ENCODE assay signal across 13 cellular contexts in the genomic region with DNA sequence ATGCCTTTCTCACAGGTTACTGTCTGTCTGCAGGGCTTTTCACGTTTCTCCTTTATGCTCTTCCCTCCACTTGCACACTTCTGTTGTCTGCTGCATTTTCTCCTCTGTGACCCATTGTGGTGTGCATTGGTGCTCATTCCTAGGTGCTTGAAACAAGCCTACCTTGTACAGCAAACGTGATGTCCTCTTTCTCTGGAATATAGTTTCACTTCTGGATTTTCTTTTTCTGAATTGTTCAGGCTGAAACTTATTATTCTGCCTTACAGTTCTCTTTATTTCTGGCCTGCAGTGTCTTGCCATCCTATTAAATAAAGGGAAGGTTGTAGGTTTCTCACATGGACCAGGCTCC.
DNase-seq lines count a peak whose midpoint lies in the region; ATAC-seq, FAIRE-seq and TF ChIP-seq lines count a peak whose summit lies in the region.
"Had no signal": no experiment of that assay in that cellular context is flagged by ENCODE, and none has a peak within 500 bp of the region (broad histone marks: within the 10 kb centered on the region; RNA-seq: fewer than 3 reads in every experiment).

No MANE protein-coding gene starts in this region.

- no peak overlapping the region for H2AFZ ChIP-seq in HepG2 (ENCODE audit: low read length)

- ATAC-seq in HepG2 (no peak), naive B cell (ENCODE audit: low read depth in 2 of 2) (no peak), HG02759 (IDR thresholded peaks at IDR 0.05; ENCODE audit: unreplicated experiment) (no peak)
- ATAC-seq: Panc1 had no signal

- BruUV-seq in HepG2 (replicated peaks; lab: Mats Ljungman, UMichigan) = no TSS peak

- no peaks in the 10 kb centered on the region for H3K27me3 Mint-ChIP-seq in activated naive CD8-positive, alpha-beta T cell treated with anti-CD3 and anti-CD28 coated beads for 36 hours
- no peaks in the 10 kb centered on the region for H3K27me3 Mint-ChIP-seq in naive B cell
- H3K27me3 Mint-ChIP-seq in type B pancreatic cell = no peaks in the 10 kb centered on the region

- H3K27ac ChIP-seq in liver (ENCODE audit: low read depth in 1 of 2, low read length in 2 of 2) (peak overlapping the region; percentile 44 to 76), HepG2 (ENCODE audit: extremely low read length, insufficient read depth, low read length) (no peak overlapping the region)
- H3K27ac ChIP-seq: C4-2B had no signal

- POLR2A ChIA-PET in HepG2 (lab: Yijun Ruan, JAX) = no interaction called here

- H3K4me1 ChIP-seq in liver (ENCODE audit: control insufficient read depth in 4 of 4, insufficient read depth in 4 of 4, low read length in 3 of 4) = peaks cover 8 to 32% (median 19%) of the 10 kb centered on the region in 4 donors
- H3K4me1 ChIP-seq in HepG2 (ENCODE audit: insufficient read depth, low read length) = no peaks in the 10 kb centered on the region

- peaks cover 25% of the 10 kb centered on the region for H3K4me1 Mint-ChIP-seq in activated naive CD8-positive, alpha-beta T cell treated with anti-CD3 and anti-CD28 coated beads for 36 hours
- peaks cover 24 to 33% (median 31%) of the 10 kb centered on the region in 3 donors for H3K4me1 Mint-ChIP-seq in naive B cell
- H3K4me1 Mint-ChIP-seq in type B pancreatic cell (ENCODE audit: unreplicated experiment) = no peaks in the 10 kb centered on the region

- no peak overlapping the region for H3K4me3 ChIP-seq in liver (ENCODE audit: low read depth in 1 of 3, low read length in 3 of 3)
- no peak overlapping the region for H3K4me3 ChIP-seq in HepG2 (replicated peaks in 1 of 3; ENCODE audit: insufficient read depth in 1 of 3, low read depth in 2 of 3, low read length in 3 of 3)

- no peaks in the 10 kb centered on the region for H3K79me2 ChIP-seq in HepG2 (ENCODE audit: insufficient read depth, low read length)

- DNase-seq in HepG2 (ENCODE audit: low spot score) (no peak), naive B cell (no peak), posterior vena cava (ENCODE audit: low spot score) (no peak), type B pancreatic cell (ENCODE audit: extremely low spot score, unreplicated experiment) (no peak), NCI-H1930 (lab: John Stamatoyannopoulos, UW) (no peak)
- DNase-seq in activated naive CD8-positive, alpha-beta T cell treated with anti-CD3 and anti-CD28 coated beads for 36 hours = no peak
- DNase-seq: HCEC 1CT, NCI-H1092, Right ventricle myocardium superior had no signal

- TF ChIP-seq CTCF in liver (IDR thresholded peaks at IDR 0.05; ENCODE audit: low read depth, low read length, missing input control) (no peak), HepG2 (CRISPR knock-in tag; IDR thresholded peaks at IDR 0.05) (no peak), type B pancreatic cell (conservative IDR thresholded peaks at IDR 0.05) (no peak)

- in situ Hi-C loops in HepG2 (cut with HindIII; ENCODE audit: extremely low pct_ligation_motif_present, low pct_unique_long_range_greater_than_20kb) = no loop called here

- H3K36me3 Mint-ChIP-seq in activated naive CD8-positive, alpha-beta T cell treated with anti-CD3 and anti-CD28 coated beads for 36 hours = peaks cover 27% of the 10 kb centered on the region
- H3K36me3 Mint-ChIP-seq in naive B cell = peaks cover 5 to 18% of the 10 kb centered on the region in 2 donors
- H3K36me3 Mint-ChIP-seq in type B pancreatic cell = peaks cover 22% of the 10 kb centered on the region

- CTCF ChIA-PET in HepG2 (lab: Yijun Ruan, JAX; ENCODE audit: low intra/inter-chr PET ratio, low total read pairs) = no interaction called here

- 91% methylated on average over 2 of the region's 2 CpGs for WGBS in liver
- 92% methylated on average over 2 of the region's 2 CpGs for WGBS in HepG2 (ENCODE audit: low lambda C conversion rate)

- intact Hi-C loops in HepG2 (cut with micrococcal nuclease; ENCODE audit: unreplicated experiment) (no loop called here), posterior vena cava (cut with DNase I) (no loop called here)

- H3K36me3 ChIP-seq in liver (ENCODE audit: control insufficient read depth in 4 of 4, insufficient read depth in 3 of 4, low read depth in 1 of 4, low read length in 3 of 4) = peaks cover 0 to 4% (median 2%) of the 10 kb centered on the region in 4 donors
- H3K36me3 ChIP-seq in HepG2 (replicated peaks in 1 of 2; ENCODE audit: control insufficient read depth in 1 of 2, insufficient read depth in 2 of 2, low read length in 2 of 2) = peaks cover 0 to 9% of the 10 kb centered on the region in 2 experiments; a peak in 3 of 5 replicates

- TF ChIP-seq RAD21 in liver (IDR thresholded peaks at IDR 0.05) (no peak), HepG2 (CRISPR knock-in tag; IDR thresholded peaks at IDR 0.05) (no peak)

- no peaks in the 10 kb centered on the region for H3K27me3 ChIP-seq in liver (ENCODE audit: control insufficient read depth in 4 of 4, insufficient read depth in 4 of 4, low read length in 3 of 4)
- no peaks in the 10 kb centered on the region for H3K27me3 ChIP-seq in HepG2 (ENCODE audit: control insufficient read depth in 1 of 2, insufficient read depth in 2 of 2, low read length in 2 of 2)

- H3K9me3 ChIP-seq in liver (ENCODE audit: control insufficient read depth in 4 of 4, low read length in 3 of 4) (no peaks in the 10 kb centered on the region), HepG2 (ENCODE audit: low read length) (no peaks in the 10 kb centered on the region)

- H3K4me2 ChIP-seq in HepG2 (ENCODE audit: low read depth, low read length) = no peak overlapping the region

- no peaks in the 10 kb centered on the region for H3K9me3 Mint-ChIP-seq in activated naive CD8-positive, alpha-beta T cell treated with anti-CD3 and anti-CD28 coated beads for 36 hours
- H3K9me3 Mint-ChIP-seq in naive B cell (no peaks in the 10 kb centered on the region), type B pancreatic cell (no peaks in the 10 kb centered on the region)

- peak overlapping the region; percentile 9 for H3K27ac Mint-ChIP-seq in activated naive CD8-positive, alpha-beta T cell treated with anti-CD3 and anti-CD28 coated beads for 36 hours
- H3K27ac Mint-ChIP-seq in naive B cell (peak overlapping the region in 4 of 6 donors; percentile 31 to 85 (median 50)), type B pancreatic cell (no peak overlapping the region)

- TF ChIP-seq POLR2A in HepG2 (IDR thresholded peaks at IDR 0.05; ENCODE audit: insufficient read depth in 1 of 2, low read depth in 2 of 2, low read length in 2 of 2) = no peak

- FAIRE-seq in HepG2 (lab: Jason Lieb, UNC) = no peak

- no peak overlapping the region for H3K4me3 Mint-ChIP-seq in activated naive CD8-positive, alpha-beta T cell treated with anti-CD3 and anti-CD28 coated beads for 36 hours
- H3K4me3 Mint-ChIP-seq in naive B cell = no peak overlapping the region
- no peak overlapping the region for H3K4me3 Mint-ChIP-seq in type B pancreatic cell

- TF ChIP-seq EP300 in HepG2 (IDR thresholded peaks at IDR 0.05; ENCODE audit: low read depth in 2 of 2, low read length in 2 of 2) = no peak
- no peak for TF ChIP-seq EP300 in HepG2 (CRISPR knock-in tag; IDR thresholded peaks at IDR 0.05; ENCODE audit: borderline replicate concordance)

- no peaks in the 10 kb centered on the region for H4K20me1 ChIP-seq in HepG2 (ENCODE audit: insufficient read depth, low read length)

- H3K9ac ChIP-seq in liver (ENCODE audit: low read depth in 1 of 2, low read length in 2 of 2) = no peak overlapping the region
- H3K9ac ChIP-seq in HepG2 (ENCODE audit: insufficient read depth, low read depth, low read length) = no peak overlapping the region

TF ChIP-seq in liver, 16 proteins besides CTCF, POLR2A, EP300 and RAD21 (continues in another document):
- no peak for TF ChIP-seq ZBTB33 (IDR thresholded peaks at IDR 0.05)

TF ChIP-seq in HepG2, 621 proteins besides CTCF, POLR2A, EP300 and RAD21 (continues in another document):
- TF ChIP-seq ZNF75D (CRISPR knock-in tag; IDR thresholded peaks at IDR 0.05; ENCODE audit: borderline replicate concordance) (no peak), ZKSCAN1 (IDR thresholded peaks at IDR 0.05; ENCODE audit: low read length) (no peak), HNRNPH1 (optimal IDR thresholded peaks at IDR 0.05; ENCODE audit: low read depth, low read length) (no peak), ZBTB7A (CRISPR knock-in tag; IDR thresholded peaks at IDR 0.05) (no peak), ZNF225 (CRISPR knock-in tag; IDR thresholded peaks at IDR 0.05) (no peak), AKAP8 (CRISPR knock-in tag; IDR thresholded peaks at IDR 0.05) (no peak), ZNF572 (CRISPR knock-in tag; IDR thresholded peaks at IDR 0.05) (no peak), ZNF770 (CRISPR knock-in tag; IDR thresholded peaks at IDR 0.05) (no peak), HOXA9 (CRISPR knock-in tag; IDR thresholded peaks at IDR 0.05; ENCODE audit: borderline replicate concordance) (no peak)
- TF ChIP-seq, protein P1, sequence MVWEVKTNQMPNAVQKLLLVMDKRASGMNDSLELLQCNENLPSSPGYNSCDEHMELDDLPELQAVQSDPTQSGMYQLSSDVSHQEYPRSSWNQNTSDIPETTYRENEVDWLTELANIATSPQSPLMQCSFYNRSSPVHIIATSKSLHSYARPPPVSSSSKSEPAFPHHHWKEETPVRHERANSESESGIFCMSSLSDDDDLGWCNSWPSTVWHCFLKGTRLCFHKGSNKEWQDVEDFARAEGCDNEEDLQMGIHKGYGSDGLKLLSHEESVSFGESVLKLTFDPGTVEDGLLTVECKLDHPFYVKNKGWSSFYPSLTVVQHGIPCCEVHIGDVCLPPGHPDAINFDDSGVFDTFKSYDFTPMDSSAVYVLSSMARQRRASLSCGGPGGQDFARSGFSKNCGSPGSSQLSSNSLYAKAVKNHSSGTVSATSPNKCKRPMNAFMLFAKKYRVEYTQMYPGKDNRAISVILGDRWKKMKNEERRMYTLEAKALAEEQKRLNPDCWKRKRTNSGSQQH (CRISPR knock-in tag; IDR thresholded peaks at IDR 0.05; ENCODE audit: low read depth) = no peak
